ENCODE assay signal across 8 cellular contexts in genomic region chr2:176131617-176132396, GRCh38. TPM values are rescaled to one million over a fixed set of nuclear protein-coding genes. Genes with fewer than 3 reads are reported as not detected.
A peak's percentile ranks its signal among the peaks of the same experiment; 100 is the strongest.
DNase-seq lines count a peak whose midpoint lies in the region; ATAC-seq and TF ChIP-seq lines count a peak whose summit lies in the region.
"Had no signal": no experiment of that assay in that cellular context is flagged by ENCODE, and none has a peak within 500 bp of the region (broad histone marks: within the 10 kb centered on the region; RNA-seq: fewer than 3 reads in every experiment).

No MANE protein-coding gene starts in this region.

- DNase-seq in activated naive CD8-positive, alpha-beta T cell treated with anti-CD3 and anti-CD28 coated beads, Interleukin-2, amount 50 U/mL, for 24 hours, result no peak
- no peak for DNase-seq in natural killer cell treated with Interleukin-12 subunit alpha and Interleukin-12 subunit beta and Interleukin-15 and Interleukin-18, amount 100 ng/mL, for 72 hours (ENCODE audit: low spot score)
- no peak for DNase-seq in effector CD4-positive, alpha-beta T cell
- DNase-seq in NK-92 treated with Interleukin-12 subunit alpha and Interleukin-12 subunit beta, amount 100 ng/mL, for 24 hours (lab: John Stamatoyannopoulos, UW), result no peak
- no peak for DNase-seq in RWPE1 (ENCODE audit: low spot score)
- DNase-seq: central memory CD4-positive, alpha-beta T cell had no signal

- H3K27me3 Mint-ChIP-seq in activated naive CD8-positive, alpha-beta T cell treated with anti-CD3 and anti-CD28 coated beads, Interleukin-2, amount 50 U/mL, for 24 hours, result peaks cover 82% of the 10 kb centered on the region
- H3K27me3 Mint-ChIP-seq in natural killer cell treated with Interleukin-12 subunit alpha and Interleukin-12 subunit beta and Interleukin-15 and Interleukin-18, amount 100 ng/mL, for 72 hours, result peaks cover 61 to 83% of the 10 kb centered on the region in 2 donors

- H3K9me3 Mint-ChIP-seq in activated naive CD8-positive, alpha-beta T cell treated with anti-CD3 and anti-CD28 coated beads, Interleukin-2, amount 50 U/mL, for 24 hours, result peaks cover 4% of the 10 kb centered on the region
- no peaks in the 10 kb centered on the region for H3K9me3 Mint-ChIP-seq in natural killer cell treated with Interleukin-12 subunit alpha and Interleukin-12 subunit beta and Interleukin-15 and Interleukin-18, amount 100 ng/mL, for 72 hours

- H3K4me3 ChIP-seq in GM08714 (ENCODE audit: low read length), result peak overlapping the region; percentile 32; the same call in 1 of the 2 replicates

- no peaks in the 10 kb centered on the region for H3K36me3 Mint-ChIP-seq in activated naive CD8-positive, alpha-beta T cell treated with anti-CD3 and anti-CD28 coated beads, Interleukin-2, amount 50 U/mL, for 24 hours (ENCODE audit: low read depth)
- peaks cover 25% of the 10 kb centered on the region for H3K36me3 Mint-ChIP-seq in natural killer cell treated with Interleukin-12 subunit alpha and Interleukin-12 subunit beta and Interleukin-15 and Interleukin-18, amount 100 ng/mL, for 72 hours

- POLR2A ChIA-PET in RWPE1 (lab: Yijun Ruan, JAX; ENCODE audit: low non-redundant PET), result no interaction called here

- ATAC-seq in activated naive CD8-positive, alpha-beta T cell treated with anti-CD3 and anti-CD28 coated beads, Interleukin-2, amount 50 U/mL, for 24 hours, result no peak
- ATAC-seq in natural killer cell treated with Interleukin-12 subunit alpha and Interleukin-12 subunit beta and Interleukin-15 and Interleukin-18, amount 100 ng/mL, for 72 hours, result no peak

- H3K4me1 Mint-ChIP-seq in activated naive CD8-positive, alpha-beta T cell treated with anti-CD3 and anti-CD28 coated beads, Interleukin-2, amount 50 U/mL, for 24 hours, result peaks cover 41% of the 10 kb centered on the region
- H3K4me1 Mint-ChIP-seq in natural killer cell treated with Interleukin-12 subunit alpha and Interleukin-12 subunit beta and Interleukin-15 and Interleukin-18, amount 100 ng/mL, for 72 hours (ENCODE audit: low read depth in 2 of 2), result peaks cover 29 to 33% of the 10 kb centered on the region in 2 donors

- H3K27ac Mint-ChIP-seq in activated naive CD8-positive, alpha-beta T cell treated with anti-CD3 and anti-CD28 coated beads, Interleukin-2, amount 50 U/mL, for 24 hours, result no peak overlapping the region
- no peak overlapping the region for H3K27ac Mint-ChIP-seq in natural killer cell treated with Interleukin-12 subunit alpha and Interleukin-12 subunit beta and Interleukin-15 and Interleukin-18, amount 100 ng/mL, for 72 hours

- no peak overlapping the region for H3K27ac ChIP-seq in RWPE1

- CTCF ChIA-PET in RWPE1 (lab: Yijun Ruan, JAX), result interaction anchor here (0.5 to 2.0 kb wide), 8 partner anchors 9 to 906 kb away, joined by 3 to 10 read pairs (median 3); no protein-coding TSS in a partner anchor

- TF ChIP-seq CTCF in RWPE1 (conservative IDR thresholded peaks at IDR 0.05; ENCODE audit: low read depth), result no peak

- H3K4me3 Mint-ChIP-seq in activated naive CD8-positive, alpha-beta T cell treated with anti-CD3 and anti-CD28 coated beads, Interleukin-2, amount 50 U/mL, for 24 hours, result peak overlapping the region; percentile 78
- H3K4me3 Mint-ChIP-seq in natural killer cell treated with Interleukin-12 subunit alpha and Interleukin-12 subunit beta and Interleukin-15 and Interleukin-18, amount 100 ng/mL, for 72 hours, result peak overlapping the region; percentile 81

RNA-seq across cellular contexts. Expression of gene HOXD8, which starts 2.3 kb away (rescaled TPM):
- not detected for total RNA-seq in natural killer cell treated with Interleukin-12 subunit alpha and Interleukin-12 subunit beta and Interleukin-15 and Interleukin-18, amount 100 ng/mL, for 72 hours

RNA-seq across cellular contexts. Expression of gene HOXD9, which starts 9.3 kb away (rescaled TPM):
- total RNA-seq in natural killer cell treated with Interleukin-12 subunit alpha and Interleukin-12 subunit beta and Interleukin-15 and Interleukin-18, amount 100 ng/mL, for 72 hours, result not detected

RNA-seq across cellular contexts. Expression of gene HOXD10, which starts 15.2 kb away (rescaled TPM):
- not detected for total RNA-seq in natural killer cell treated with Interleukin-12 subunit alpha and Interleukin-12 subunit beta and Interleukin-15 and Interleukin-18, amount 100 ng/mL, for 72 hours

RNA-seq across cellular contexts. Expression of gene HOXD4, which starts 19.5 kb away (rescaled TPM):
- total RNA-seq in natural killer cell treated with Interleukin-12 subunit alpha and Interleukin-12 subunit beta and Interleukin-15 and Interleukin-18, amount 100 ng/mL, for 72 hours, result not detected

RNA-seq across cellular contexts. Expression of gene HOXD11, which starts 24.7 kb away (rescaled TPM):
- total RNA-seq in natural killer cell treated with Interleukin-12 subunit alpha and Interleukin-12 subunit beta and Interleukin-15 and Interleukin-18, amount 100 ng/mL, for 72 hours, result not detected
- total RNA-seq: lung microvascular endothelial cell had no signal
